In genomic region chr14:52269100-52269499, GRCh38 we compare ENCODE assay signal across 1 cellular context.
TF ChIP-seq lines count a peak whose summit lies in the region.

No MANE protein-coding gene starts in this region.

TF ChIP-seq in GM23338, 12 proteins besides CTCF, POLR2A, EP300 and RAD21 (continued from another document):
- no peak for TF ChIP-seq ZNF462 (CRISPR knock-in tag; IDR thresholded peaks at IDR 0.05)
- no peak for TF ChIP-seq CREB1 (CRISPR knock-in tag; IDR thresholded peaks at IDR 0.05; ENCODE audit: low read depth)
- TF ChIP-seq JUNB (IDR thresholded peaks at IDR 0.05; ENCODE audit: unreplicated experiment) = no peak
- no peak for TF ChIP-seq REST (IDR thresholded peaks at IDR 0.05; ENCODE audit: unreplicated experiment)
- no peak for TF ChIP-seq ZNF331 (CRISPR knock-in tag; IDR thresholded peaks at IDR 0.05; ENCODE audit: low read depth)
- TF ChIP-seq NANOG (IDR thresholded peaks at IDR 0.05; ENCODE audit: borderline replicate concordance) = no peak
